In genomic region chr1:192592493-192592892, GRCh38 we compare ENCODE assay signal across 32 cellular contexts. TPM values are rescaled to one million over a fixed set of nuclear protein-coding genes. Genes with fewer than 3 reads are reported as not detected.
A peak's percentile ranks its signal among the peaks of the same experiment; 100 is the strongest.
DNase-seq lines count a peak whose midpoint lies in the region; ATAC-seq and TF ChIP-seq lines count a peak whose summit lies in the region.
"Had no signal": no experiment of that assay in that cellular context is flagged by ENCODE, and none has a peak within 500 bp of the region (broad histone marks: within the 10 kb centered on the region; RNA-seq: fewer than 3 reads in every experiment).

No MANE protein-coding gene starts in this region.

- no peaks in the 10 kb centered on the region for H3K79me2 ChIP-seq in smooth muscle cell (ENCODE audit: low read depth)
- no peaks in the 10 kb centered on the region for H3K79me2 ChIP-seq in GM23338 (replicated peaks; ENCODE audit: insufficient read depth)

- TF ChIP-seq POLR2A in gastroesophageal sphincter (IDR thresholded peaks at IDR 0.05) (no peak), tibial nerve (IDR thresholded peaks at IDR 0.05) (no peak)

- no peaks in the 10 kb centered on the region for H3K36me3 ChIP-seq in gastroesophageal sphincter
- no peaks in the 10 kb centered on the region for H3K36me3 ChIP-seq in smooth muscle cell (ENCODE audit: low read depth)
- H3K36me3 ChIP-seq in tibial nerve = no peaks in the 10 kb centered on the region
- H3K36me3 ChIP-seq in GM23338 (ENCODE audit: insufficient read depth) = no peaks in the 10 kb centered on the region
- H3K36me3 ChIP-seq: colonic mucosa, heart right ventricle had no signal

- no peak overlapping the region for H2AFZ ChIP-seq in smooth muscle cell (ENCODE audit: low read depth)
- H2AFZ ChIP-seq in GM23338 = no peak overlapping the region

- DNase-seq in RPMI7951 (ENCODE audit: low read depth) (peak; percentile 51), smooth muscle cell (lab: John Stamatoyannopoulos, UW; ENCODE audit: unreplicated experiment) (no peak), DMS79 treated with DMSO at 0.1 percent for 48 hours (lab: John Stamatoyannopoulos, UW) (no peak), tibial nerve (ENCODE audit: low spot score in 2 of 2) (no peak), GM23338 (ENCODE audit: low spot score) (no peak)
- DNase-seq in activated T-helper 1 cell treated with anti-CD3 and anti-CD28 coated beads, Interleukin-12 subunit alpha, Interleukin-12 subunit beta, Interleukin-2, Interleukin-4 antibody, amounts not matched to agents 30 ng/mL and 10 ng/mL and 1 ng/mL, durations not matched to agents 14 hours and 24 hours and 36 hours (ENCODE audit: low spot score) = no peak
- DNase-seq: activated CD4-positive, alpha-beta T cell treated with anti-CD3 and anti-CD28 coated beads, Interleukin-2, amount 50 U/mL, for 4 hours; activated naive CD4-positive, alpha-beta T cell treated with Interleukin-2 at 50 U/mL for 16 hours; activated T-cell treated with anti-CD3 and anti-CD28 coated beads, Interleukin-2, amount 50 U/mL, for 72 hours; CD8-positive, alpha-beta T cell; colonic mucosa; effector CD4-positive, alpha-beta T cell; EL; foreskin keratinocyte; heart right ventricle; KBM-7; kidney glomerular epithelial cell; midbrain; NCI-H1436; NCI-H226; retina; SHP77; stimulated activated naive CD4-positive, alpha-beta T cell; T-helper 17 cell had no signal

- peak overlapping the region in 1 of 2 donors; percentile 9 for H3K4me3 ChIP-seq in gastroesophageal sphincter
- H3K4me3 ChIP-seq in smooth muscle cell = no peak overlapping the region
- H3K4me3 ChIP-seq in tibial nerve = no peak overlapping the region
- no peak overlapping the region for H3K4me3 ChIP-seq in GM23338
- H3K4me3 ChIP-seq: colonic mucosa, heart right ventricle, skin epidermis had no signal

- no peaks in the 10 kb centered on the region for H3F3A ChIP-seq in smooth muscle cell (ENCODE audit: low read depth)
- no peaks in the 10 kb centered on the region for H3F3A ChIP-seq in GM23338 (replicated peaks; ENCODE audit: low read depth)

- no peak for TF ChIP-seq EP300 in gastroesophageal sphincter (IDR thresholded peaks at IDR 0.05)
- no peak for TF ChIP-seq EP300 in tibial nerve (IDR thresholded peaks at IDR 0.05)

- H3K9me2 ChIP-seq in GM23338 (ENCODE audit: insufficient read depth) = no peaks in the 10 kb centered on the region

- H3K9me3 Mint-ChIP-seq in activated T-helper 1 cell treated with anti-CD3 and anti-CD28 coated beads, Interleukin-12 subunit alpha, Interleukin-12 subunit beta, Interleukin-2, Interleukin-4 antibody, amounts not matched to agents 30 ng/mL and 10 ng/mL and 1 ng/mL, durations not matched to agents 14 hours and 24 hours and 36 hours = no peaks in the 10 kb centered on the region
- H3K9me3 Mint-ChIP-seq in GM23338 = no peaks in the 10 kb centered on the region
- H3K9me3 Mint-ChIP-seq: activated T-cell treated with anti-CD3 and anti-CD28 coated beads, Interleukin-2, amount 50 U/mL, for 72 hours; CD8-positive, alpha-beta T cell had no signal

- H3K9ac ChIP-seq in smooth muscle cell (ENCODE audit: low read depth) = no peak overlapping the region

- H3K4me1 Mint-ChIP-seq in activated T-helper 1 cell treated with anti-CD3 and anti-CD28 coated beads, Interleukin-12 subunit alpha, Interleukin-12 subunit beta, Interleukin-2, Interleukin-4 antibody, amounts not matched to agents 30 ng/mL and 10 ng/mL and 1 ng/mL, durations not matched to agents 14 hours and 24 hours and 36 hours (ENCODE audit: low read depth) = no peaks in the 10 kb centered on the region
- H3K4me1 Mint-ChIP-seq in GM23338 = peaks cover 3% of the 10 kb centered on the region; the same call in 2 of the 3 replicates

- H3K27me3 Mint-ChIP-seq in activated T-helper 1 cell treated with anti-CD3 and anti-CD28 coated beads, Interleukin-12 subunit alpha, Interleukin-12 subunit beta, Interleukin-2, Interleukin-4 antibody, amounts not matched to agents 30 ng/mL and 10 ng/mL and 1 ng/mL, durations not matched to agents 14 hours and 24 hours and 36 hours (ENCODE audit: insufficient read depth) = peaks cover 17% of the 10 kb centered on the region
- no peaks in the 10 kb centered on the region for H3K27me3 Mint-ChIP-seq in GM23338 (ENCODE audit: insufficient read depth, low read depth, poor library complexity)

- TF ChIP-seq CTCF in gastroesophageal sphincter (IDR thresholded peaks at IDR 0.05) (no peak), smooth muscle cell (IDR thresholded peaks at IDR 0.05; ENCODE audit: borderline replicate concordance, insufficient read depth, poor library complexity, severe bottlenecking) (no peak), tibial nerve (IDR thresholded peaks at IDR 0.05) (no peak), GM23338 (conservative IDR thresholded peaks at IDR 0.05; ENCODE audit: low read depth in 2 of 2) (no peak)

- 29 to 38% methylated on average over 3 of the region's 3 CpGs for WGBS in gastroesophageal sphincter (ENCODE audit: low coverage in 1 of 2), 2 donors
- WGBS in smooth muscle cell (ENCODE audit: low lambda C conversion rate) = 60% methylated on average over 3 of the region's 3 CpGs
- WGBS in tibial nerve, 2 donors = 62 to 79% methylated on average over 3 of the region's 3 CpGs

- peak; percentile 42 for ATAC-seq in GM21717 (IDR thresholded peaks at IDR 0.05; ENCODE audit: unreplicated experiment)
- no peak for ATAC-seq in gastroesophageal sphincter
- no peak for ATAC-seq in GM23338
- ATAC-seq: activated CD4-positive, CD25-positive, alpha-beta regulatory T cell treated with anti-CD3 and anti-CD28 coated beads, Interleukin-2, amount 50 U/mL, for 24 hours; activated T-cell treated with anti-CD3 and anti-CD28 coated beads, Interleukin-2, amount 50 U/mL, for 72 hours; CD8-positive, alpha-beta T cell; foreskin keratinocyte; heart right ventricle; natural killer cell treated with Interleukin-12 subunit alpha and Interleukin-12 subunit beta and Interleukin-15 and Interleukin-18, amount 100 ng/mL, for 72 hours; Panc1; T-helper 17 cell had no signal

- peak overlapping the region; percentile 20 for H3K4me2 ChIP-seq in smooth muscle cell
- no peak overlapping the region for H3K4me2 ChIP-seq in GM23338

- H3K27me3 ChIP-seq in gastroesophageal sphincter (no peaks in the 10 kb centered on the region), smooth muscle cell (ENCODE audit: low read depth) (no peaks in the 10 kb centered on the region), tibial nerve (no peaks in the 10 kb centered on the region), GM23338 (ENCODE audit: insufficient read depth) (no peaks in the 10 kb centered on the region)
- H3K27me3 ChIP-seq: colonic mucosa, heart right ventricle had no signal

- H4K20me1 ChIP-seq in smooth muscle cell (ENCODE audit: low read depth) = no peaks in the 10 kb centered on the region
- H4K20me1 ChIP-seq in GM23338 (replicated peaks; ENCODE audit: insufficient read depth) = no peaks in the 10 kb centered on the region

- H3K9me3 ChIP-seq in gastroesophageal sphincter (no peaks in the 10 kb centered on the region), smooth muscle cell (replicated peaks; ENCODE audit: low read depth) (no peaks in the 10 kb centered on the region), tibial nerve (no peaks in the 10 kb centered on the region)
- H3K9me3 ChIP-seq: colonic mucosa, heart right ventricle had no signal

- H3K36me3 Mint-ChIP-seq in activated T-helper 1 cell treated with anti-CD3 and anti-CD28 coated beads, Interleukin-12 subunit alpha, Interleukin-12 subunit beta, Interleukin-2, Interleukin-4 antibody, amounts not matched to agents 30 ng/mL and 10 ng/mL and 1 ng/mL, durations not matched to agents 14 hours and 24 hours and 36 hours (ENCODE audit: low read depth) = peaks cover 1% of the 10 kb centered on the region
- H3K36me3 Mint-ChIP-seq in GM23338 (ENCODE audit: low read depth) = no peaks in the 10 kb centered on the region
- H3K36me3 Mint-ChIP-seq: CD8-positive, alpha-beta T cell; natural killer cell treated with Interleukin-12 subunit alpha and Interleukin-12 subunit beta and Interleukin-15 and Interleukin-18, amount 100 ng/mL, for 72 hours had no signal

- peak overlapping the region; percentile 77 to 91 (median 82) for H3K27ac ChIP-seq in gastroesophageal sphincter
- H3K27ac ChIP-seq in smooth muscle cell (ENCODE audit: low read depth) = peak overlapping the region; percentile 77
- no peak overlapping the region for H3K27ac ChIP-seq in tibial nerve
- no peak overlapping the region for H3K27ac ChIP-seq in GM23338 (ENCODE audit: low read depth)
- H3K27ac ChIP-seq: colonic mucosa, foreskin keratinocyte, heart right ventricle had no signal

- H3K4me1 ChIP-seq in gastroesophageal sphincter (peaks cover 0 to 55% (median 0%) of the 10 kb centered on the region in 3 donors), smooth muscle cell (ENCODE audit: low read depth) (peaks cover 3% of the 10 kb centered on the region), tibial nerve (no peaks in the 10 kb centered on the region), GM23338 (ENCODE audit: insufficient read depth) (no peaks in the 10 kb centered on the region)
- H3K4me1 ChIP-seq: colonic mucosa, foreskin keratinocyte, heart right ventricle had no signal

- intact Hi-C loops in activated T-helper 1 cell treated with anti-CD3 and anti-CD28 coated beads, Interleukin-12 subunit alpha, Interleukin-12 subunit beta, Interleukin-2, Interleukin-4 antibody, amounts not matched to agents 30 ng/mL and 10 ng/mL and 1 ng/mL, durations not matched to agents 14 hours and 24 hours and 36 hours (cut with micrococcal nuclease) = no loop called here

- no peak overlapping the region for H3K27ac Mint-ChIP-seq in activated T-helper 1 cell treated with anti-CD3 and anti-CD28 coated beads, Interleukin-12 subunit alpha, Interleukin-12 subunit beta, Interleukin-2, Interleukin-4 antibody, amounts not matched to agents 30 ng/mL and 10 ng/mL and 1 ng/mL, durations not matched to agents 14 hours and 24 hours and 36 hours
- no peak overlapping the region for H3K27ac Mint-ChIP-seq in GM23338
- H3K27ac Mint-ChIP-seq: activated T-cell treated with anti-CD3 and anti-CD28 coated beads, Interleukin-2, amount 50 U/mL, for 72 hours; CD8-positive, alpha-beta T cell; T-helper 17 cell had no signal

- no peak overlapping the region for H3K4me3 Mint-ChIP-seq in activated T-helper 1 cell treated with anti-CD3 and anti-CD28 coated beads, Interleukin-12 subunit alpha, Interleukin-12 subunit beta, Interleukin-2, Interleukin-4 antibody, amounts not matched to agents 30 ng/mL and 10 ng/mL and 1 ng/mL, durations not matched to agents 14 hours and 24 hours and 36 hours
- H3K4me3 Mint-ChIP-seq in GM23338 = no peak overlapping the region
- H3K4me3 Mint-ChIP-seq: activated T-cell treated with anti-CD3 and anti-CD28 coated beads, Interleukin-2, amount 50 U/mL, for 72 hours; CD8-positive, alpha-beta T cell; natural killer cell treated with Interleukin-12 subunit alpha and Interleukin-12 subunit beta and Interleukin-15 and Interleukin-18, amount 100 ng/mL, for 72 hours; T-helper 17 cell had no signal

RNA-seq across cellular contexts. Expression of gene RGS1, which starts 16.9 kb away (rescaled TPM):
- 53.3 and 62.4 TPM in 2 replicates for total RNA-seq in RPMI7951 (2014; rRNA removed; shearing (Covaris generic))
- total RNA-seq in gastroesophageal sphincter = 10 to 100 TPM in 2 of 4 donors, 1 to 10 TPM in 2; 5.6 to 18.0 (median 12.8) TPM
- total RNA-seq in smooth muscle cell = 224 and 333 TPM in 2 replicates
- polyA plus RNA-seq in smooth muscle cell = 88.7 and 119 TPM in 2 replicates
- total RNA-seq in tibial nerve = 100 to 1,000 TPM; 142 to 489 (median 195) TPM
- total RNA-seq in activated T-helper 1 cell treated with anti-CD3 and anti-CD28 coated beads, Interleukin-12 subunit alpha, Interleukin-12 subunit beta, Interleukin-2, Interleukin-4 antibody, amounts not matched to agents 30 ng/mL and 10 ng/mL and 1 ng/mL, durations not matched to agents 14 hours and 24 hours and 36 hours = 11.8 and 12.0 TPM in 2 replicates
- total RNA-seq in GM23338 (2014; rRNA removed; shearing (Covaris generic)) = not detected in 2 replicates
- not detected in 2 replicates for polyA plus RNA-seq in GM23338 (2016; fragmentation: Nextera tagmentation; extraction: Ambion mirVana)
- total RNA-seq: A673, foreskin keratinocyte had no signal
- polyA plus RNA-seq: foreskin keratinocyte had no signal

RNA-seq across cellular contexts. Expression of gene RGS13, which starts 43.5 kb away (rescaled TPM):
- total RNA-seq in RPMI7951 (2014; rRNA removed; shearing (Covaris generic)) = 0.20 and 0.84 TPM in 2 replicates
- total RNA-seq in gastroesophageal sphincter = 1 to 10 TPM in 2 of 4 donors, under 1 TPM in 1, not detected in 1; 0.77 to 1.9 (median 1.1) TPM
- 1.3 TPM in 1 of 2 replicates, not detected in the other for total RNA-seq in smooth muscle cell
- polyA plus RNA-seq in smooth muscle cell = 0.27 and 0.45 TPM in 2 replicates
- total RNA-seq in tibial nerve = under 1 TPM in 2 of 4 donors, not detected in 2; 0.22 to 0.78 TPM
- total RNA-seq in activated T-helper 1 cell treated with anti-CD3 and anti-CD28 coated beads, Interleukin-12 subunit alpha, Interleukin-12 subunit beta, Interleukin-2, Interleukin-4 antibody, amounts not matched to agents 30 ng/mL and 10 ng/mL and 1 ng/mL, durations not matched to agents 14 hours and 24 hours and 36 hours = not detected in 2 replicates
- total RNA-seq in GM23338 (2014; rRNA removed; shearing (Covaris generic)) = not detected in 2 replicates
- polyA plus RNA-seq in GM23338 (2016; fragmentation: Nextera tagmentation; extraction: Ambion mirVana) = not detected in 2 replicates
- total RNA-seq: A673; activated T-cell treated with anti-CD3 and anti-CD28 coated beads, Interleukin-2, amount 50 U/mL, for 72 hours; foreskin keratinocyte; temporal lobe had no signal
- polyA plus RNA-seq: foreskin keratinocyte had no signal

Comparison
In these comparisons a context has a peak if more than half of its experiments do, and no peak if none do; other contexts are left out.
1. H3K27ac ChIP-seq: peak in gastroesophageal sphincter (4 of 4) and smooth muscle cell (single experiment); none in tibial nerve (0 of 4) and GM23338 (single experiment).